In genomic region chr3:149081772-149082171, GRCh38 we compare ENCODE assay signal across 22 cellular contexts.
"Had no signal": no experiment of that assay in that cellular context is flagged by ENCODE, and none has a peak within 500 bp of the region (broad histone marks: within the 10 kb centered on the region; RNA-seq: fewer than 3 reads in every experiment).

No MANE protein-coding gene starts in this region.

- FAIRE-seq: HTR-8/SVneo had no signal

- H3K4me2 ChIP-seq: SK-N-SH had no signal

- H3K9me3 ChIP-seq: SK-N-SH had no signal

- DNase-seq: Karpas-422, KG1, MM.1S, NCI-H1092 treated with DMSO at 0.1 percent for 48 hours, NCI-H1436, NCI-H187, NCI-H2029, NCI-H2081 treated with DMSO at 0.1 percent for 48 hours, NCI-H2171, NCI-H226, NCI-H446, NCI-H510A, NCI-H524 treated with DMSO at 0.1 percent for 48 hours, NCI-H69, NCI-H774, Right ventricle myocardium superior, RPMI8226, SIG-M5, SK-N-SH, T-helper 1 cell had no signal

- H3K9me2 ChIP-seq: SK-N-SH had no signal

- H3K9ac ChIP-seq: SK-N-SH had no signal

- H3K27me3 ChIP-seq: SJSA1 had no signal

- H3K27ac ChIP-seq: SJSA1 had no signal

- H3K4me3 ChIP-seq: SJSA1 had no signal
